25 cellular contexts compared by ENCODE assay signal in the genomic region with DNA sequence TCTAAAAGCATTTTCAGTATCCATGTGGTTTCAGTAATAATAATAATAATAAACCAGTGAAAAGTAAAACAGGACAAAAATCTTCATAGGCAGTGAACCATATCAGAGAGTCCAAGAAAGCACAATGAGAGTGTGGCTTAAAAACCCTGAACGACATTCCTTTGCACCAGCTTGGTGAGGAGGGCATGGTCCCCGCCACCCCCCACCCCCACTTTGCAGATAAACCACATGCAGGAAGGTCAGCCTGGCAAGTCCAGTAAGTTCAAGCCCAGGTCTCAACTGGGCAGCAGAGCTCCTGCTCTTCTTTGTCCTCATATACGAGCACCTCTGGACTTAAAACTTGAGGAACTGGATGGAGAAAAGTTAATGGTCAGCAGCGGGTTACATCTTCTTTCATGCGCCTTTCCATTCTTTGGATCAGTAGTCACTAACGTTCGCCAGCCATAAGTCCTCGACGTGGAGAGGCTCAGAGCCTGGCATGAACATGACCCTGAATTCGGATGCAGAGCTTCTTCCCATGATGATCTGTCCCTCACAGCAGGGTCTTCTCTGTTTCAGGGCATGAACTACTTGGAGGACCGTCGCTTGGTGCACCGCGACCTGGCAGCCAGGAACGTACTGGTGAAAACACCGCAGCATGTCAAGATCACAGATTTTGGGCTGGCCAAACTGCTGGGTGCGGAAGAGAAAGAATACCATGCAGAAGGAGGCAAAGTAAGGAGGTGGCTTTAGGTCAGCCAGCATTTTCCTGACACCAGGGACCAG.
DNase-seq lines count a peak whose midpoint lies in the region; ATAC-seq, FAIRE-seq and TF ChIP-seq lines count a peak whose summit lies in the region.
"Had no signal": no experiment of that assay in that cellular context is flagged by ENCODE, and none has a peak within 500 bp of the region (broad histone marks: within the 10 kb centered on the region; RNA-seq: fewer than 3 reads in every experiment).

No MANE protein-coding gene starts in this region.

- TF ChIP-seq CTCF in SK-N-SH (IDR thresholded peaks at IDR 0.05) (no peak), astrocyte (IDR thresholded peaks at IDR 0.05; ENCODE audit: insufficient read depth, low read depth, low read length) (no peak), thyroid gland (IDR thresholded peaks at IDR 0.05) (no peak)

- ATAC-seq in SK-N-SH treated with all-trans-retinoic acid at 6 μM for 48 hours (no peak), GM19324 (IDR thresholded peaks at IDR 0.05; ENCODE audit: low FRiP score, unreplicated experiment) (no peak)
- ATAC-seq: GM12878, Panc1, sciatic nerve had no signal

- no peaks in the 10 kb centered on the region for H3K36me3 Mint-ChIP-seq in astrocyte (ENCODE audit: low read depth, unreplicated experiment)
- H3K36me3 Mint-ChIP-seq: activated naive CD8-positive, alpha-beta T cell had no signal

- no peak overlapping the region for H3K27ac Mint-ChIP-seq in astrocyte (ENCODE audit: unreplicated experiment)
- H3K27ac Mint-ChIP-seq: activated naive CD8-positive, alpha-beta T cell; CD4-positive, alpha-beta T cell; endodermal cell had no signal

- H3K4me1 ChIP-seq in SK-N-SH (ENCODE audit: control insufficient read depth in 1 of 2, insufficient read depth in 2 of 2, low read depth in 1 of 2, low read length in 1 of 2), result peaks cover 50% of the 10 kb centered on the region in 2 experiments
- peaks cover 54% of the 10 kb centered on the region for H3K4me1 ChIP-seq in astrocyte (ENCODE audit: insufficient read depth, low read length)
- peaks cover 50% of the 10 kb centered on the region for H3K4me1 ChIP-seq in iPS-20b (ENCODE audit: insufficient read depth, low read length)
- H3K4me1 ChIP-seq in thyroid gland, result peaks cover 51 to 61% of the 10 kb centered on the region in 2 donors

- H3K9me2 ChIP-seq in SK-N-SH, result no peaks in the 10 kb centered on the region

- POLR2A ChIA-PET in SK-N-SH (lab: Yijun Ruan, JAX), result interaction anchor here (0.8 to 2.3 kb wide), 3 partner anchors 11 to 63 kb away, joined by 3 to 14 read pairs (median 3); no protein-coding TSS in a partner anchor

- no peak for TF ChIP-seq EP300 in SK-N-SH (IDR thresholded peaks at IDR 0.05; ENCODE audit: borderline replicate concordance in 1 of 2, low read depth in 1 of 2, low read length in 1 of 2)

- H2AFZ ChIP-seq in SK-N-SH (ENCODE audit: low read depth), result no peak overlapping the region
- no peak overlapping the region for H2AFZ ChIP-seq in astrocyte (ENCODE audit: low read depth, low read length)

- H3K9me3 Mint-ChIP-seq in astrocyte (ENCODE audit: unreplicated experiment), result no peaks in the 10 kb centered on the region
- H3K9me3 Mint-ChIP-seq: CD4-positive, alpha-beta T cell; endodermal cell; neural crest cell had no signal

- TF ChIP-seq POLR2A in thyroid gland (IDR thresholded peaks at IDR 0.05), result no peak

- no peaks in the 10 kb centered on the region; the same call in 1 of the 2 replicates for H4K20me1 ChIP-seq in SK-N-SH (ENCODE audit: insufficient read depth)
- H4K20me1 ChIP-seq in astrocyte (ENCODE audit: insufficient read depth, low read length), result no peaks in the 10 kb centered on the region

- no peaks in the 10 kb centered on the region for H3K27me3 ChIP-seq in SK-N-SH (ENCODE audit: insufficient read depth)
- no peaks in the 10 kb centered on the region for H3K27me3 ChIP-seq in astrocyte (ENCODE audit: insufficient read depth, low read length)
- H3K27me3 ChIP-seq in iPS-20b (ENCODE audit: insufficient read depth, low read length), result no peaks in the 10 kb centered on the region
- H3K27me3 ChIP-seq in thyroid gland, result no peaks in the 10 kb centered on the region

- no peak for DNase-seq in SK-N-SH
- no peak for DNase-seq in astrocyte (ENCODE audit: low read depth)
- DNase-seq in thyroid gland, result peak; percentile 64 to 67
- DNase-seq in GM19238 (ENCODE audit: insufficient read length, low spot score), result no peak
- DNase-seq in activated naive CD4-positive, alpha-beta T cell treated with anti-CD3 and anti-CD28 coated beads, Interleukin-2, amount 50 U/mL, for 16 hours, result no peak
- DNase-seq: activated CD4-positive, alpha-beta T cell treated with anti-CD3 and anti-CD28 coated beads, Interleukin-2, amount 50 U/mL, for 4 hours; anterior cingulate cortex; CD4-positive, alpha-beta T cell; GOT3; NCI-H1105 treated with DMSO at 0.1 percent for 48 hours; NCI-H2029; NCI-H2227 treated with DMSO at 0.1 percent for 48 hours; NCI-H69; stimulated activated naive CD4-positive, alpha-beta T cell had no signal

- peaks cover 28% of the 10 kb centered on the region for H3K4me1 Mint-ChIP-seq in astrocyte (ENCODE audit: low read depth, unreplicated experiment)

- 96% methylated on average over 17 of the region's 17 CpGs for WGBS in SK-N-SH (ENCODE audit: low lambda C conversion rate)
- 65 to 71% methylated on average over 17 of the region's 17 CpGs for WGBS in thyroid gland, 2 donors

- CTCF ChIA-PET in SK-N-SH (lab: Yijun Ruan, JAX), result interaction anchor here (0.7 to 3.6 kb wide), 9 partner anchors 14 to 418 kb away, joined by 3 to 50 read pairs (median 3); no protein-coding TSS in a partner anchor

- intact Hi-C loops in thyroid gland (cut with DNase I), result loop anchor here (10.0 kb wide), 1 partner anchor 157 kb away; no protein-coding TSS in a partner anchor

- no peak overlapping the region for H3K4me3 Mint-ChIP-seq in astrocyte (ENCODE audit: unreplicated experiment)
- H3K4me3 Mint-ChIP-seq: activated naive CD8-positive, alpha-beta T cell; CD4-positive, alpha-beta T cell; endodermal cell; neural crest cell had no signal

- H3K9me3 ChIP-seq in SK-N-SH (no peaks in the 10 kb centered on the region), astrocyte (ENCODE audit: insufficient read depth, low read depth, low read length) (no peaks in the 10 kb centered on the region), iPS-20b (ENCODE audit: insufficient read depth, low read depth, low read length) (no peaks in the 10 kb centered on the region), thyroid gland (no peaks in the 10 kb centered on the region)

- peak overlapping the region; percentile 54; the same call in 1 of the 2 replicates for H3K9ac ChIP-seq in SK-N-SH
- peak overlapping the region; percentile 75 for H3K9ac ChIP-seq in astrocyte (ENCODE audit: low read length)
- no peak overlapping the region for H3K9ac ChIP-seq in iPS-20b (ENCODE audit: low read depth, low read length)

- H3K4me2 ChIP-seq in SK-N-SH (peak overlapping the region; percentile 59; the same call in 1 of the 2 replicates), astrocyte (ENCODE audit: low read length) (no peak overlapping the region)

- FAIRE-seq in astrocyte (lab: Jason Lieb, UNC), result no peak
- FAIRE-seq: GM12878 had no signal

- H3K27ac ChIP-seq in SK-N-SH (ENCODE audit: low read depth in 2 of 2, low read length in 1 of 2) (peak overlapping the region; percentile 91 to 95), astrocyte (ENCODE audit: low read depth, low read length) (peak overlapping the region; percentile 93), iPS-20b (ENCODE audit: low read length) (no peak overlapping the region), thyroid gland (peak overlapping the region in 2 of 3 donors; percentile 48 to 57)
- H3K27ac ChIP-seq: 22Rv1 had no signal

- no peak for TF ChIP-seq RAD21 in SK-N-SH (IDR thresholded peaks at IDR 0.05; ENCODE audit: low read length)

- peaks cover 15 to 57% of the 10 kb centered on the region in 2 experiments for H3K36me3 ChIP-seq in SK-N-SH (replicated peaks in 1 of 2; ENCODE audit: control insufficient read depth in 1 of 2, insufficient read depth in 2 of 2, low read length in 1 of 2)
- no peaks in the 10 kb centered on the region for H3K36me3 ChIP-seq in astrocyte (ENCODE audit: insufficient read depth, low read length)
- no peaks in the 10 kb centered on the region for H3K36me3 ChIP-seq in iPS-20b (ENCODE audit: insufficient read depth, low read depth, low read length)
- H3K36me3 ChIP-seq in thyroid gland, result no peaks in the 10 kb centered on the region

- peaks cover 58% of the 10 kb centered on the region for H3F3A ChIP-seq in SK-N-SH (replicated peaks; ENCODE audit: insufficient read depth)

- H3K79me2 ChIP-seq in SK-N-SH (ENCODE audit: insufficient read depth) (peaks cover 2% of the 10 kb centered on the region; the same call in 1 of the 2 replicates), astrocyte (ENCODE audit: insufficient read depth, low read length) (no peaks in the 10 kb centered on the region)

- no peak overlapping the region for H3K4me3 ChIP-seq in SK-N-SH (ENCODE audit: low read depth in 2 of 2, low read length in 1 of 2)
- H3K4me3 ChIP-seq in astrocyte (ENCODE audit: insufficient read depth, low read depth, low read length), result no peak overlapping the region
- H3K4me3 ChIP-seq in iPS-20b (ENCODE audit: low read length), result peak overlapping the region; percentile 19; the same call in 1 of the 2 replicates
- no peak overlapping the region for H3K4me3 ChIP-seq in thyroid gland (replicated peaks in 1 of 3)
- H3K4me3 ChIP-seq: GM12878, lung had no signal

- H3K27me3 Mint-ChIP-seq in astrocyte (ENCODE audit: low read depth, unreplicated experiment), result no peaks in the 10 kb centered on the region
- H3K27me3 Mint-ChIP-seq: activated naive CD8-positive, alpha-beta T cell had no signal

TF ChIP-seq in SK-N-SH, 30 proteins besides CTCF, POLR2A, EP300 and RAD21 (continues in another document):
- TF ChIP-seq SMC3 (IDR thresholded peaks at IDR 0.05; ENCODE audit: low read depth, low read length) (0 out of 2 replicates have a peak, but pooled peaks have one; percentile 2), JUND (IDR thresholded peaks at IDR 0.05) (no peak), FOXJ3 (CRISPR knock-in tag; IDR thresholded peaks at IDR 0.05) (0 out of 2 replicates have a peak, but pooled peaks have one; percentile 27)
- TF ChIP-seq, protein P1, sequence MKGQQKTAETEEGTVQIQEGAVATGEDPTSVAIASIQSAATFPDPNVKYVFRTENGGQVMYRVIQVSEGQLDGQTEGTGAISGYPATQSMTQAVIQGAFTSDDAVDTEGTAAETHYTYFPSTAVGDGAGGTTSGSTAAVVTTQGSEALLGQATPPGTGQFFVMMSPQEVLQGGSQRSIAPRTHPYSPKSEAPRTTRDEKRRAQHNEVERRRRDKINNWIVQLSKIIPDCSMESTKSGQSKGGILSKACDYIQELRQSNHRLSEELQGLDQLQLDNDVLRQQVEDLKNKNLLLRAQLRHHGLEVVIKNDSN (IDR thresholded peaks at IDR 0.05; ENCODE audit: borderline replicate concordance, low read depth), result no peak

TF ChIP-seq in SK-N-SH treated with all-trans-retinoic acid at 6 μM for 48 hours, 23 proteins besides CTCF, POLR2A, EP300 and RAD21 (continues in another document):
- no peak for TF ChIP-seq BACH2 (CRISPR knock-in tag; IDR thresholded peaks at IDR 0.05; ENCODE audit: borderline replicate concordance)
- TF ChIP-seq TCF4 (CRISPR knock-in tag; IDR thresholded peaks at IDR 0.05; ENCODE audit: borderline replicate concordance), result no peak

Comparison
In these comparisons a context has a peak if more than half of its experiments do, and no peak if none do; other contexts are left out.
1. DNase-seq: peak in thyroid gland (2 of 2); none in SK-N-SH (single experiment), astrocyte (single experiment), GM19238 (single experiment) and activated naive CD4-positive, alpha-beta T cell treated with anti-CD3 and anti-CD28 coated beads, Interleukin-2, amount 50 U/mL, for 16 hours (single experiment).